ENCODE assay signal across 1 cellular context in genomic region chr19:58304255-58304654, GRCh38.
TF ChIP-seq lines count a peak whose summit lies in the region.

No MANE protein-coding gene starts in this region.

TF ChIP-seq in IMR-90, 13 proteins besides CTCF, POLR2A, EP300 and RAD21:
- no peak for TF ChIP-seq ELK1 (IDR thresholded peaks at IDR 0.05; ENCODE audit: borderline replicate concordance, low read depth, low read length)
- TF ChIP-seq CEBPB (IDR thresholded peaks at IDR 0.05; ENCODE audit: low read depth, low read length) = no peak
- no peak for TF ChIP-seq NFE2L2 (IDR thresholded peaks at IDR 0.05; ENCODE audit: low read depth, low read length)
- TF ChIP-seq FOS (IDR thresholded peaks at IDR 0.05; ENCODE audit: low read depth, low read length) = no peak
- TF ChIP-seq SMC3 (IDR thresholded peaks at IDR 0.05; ENCODE audit: low read depth, low read length) = no peak
- TF ChIP-seq CHD1 (IDR thresholded peaks at IDR 0.05; ENCODE audit: low read depth, low read length) = no peak
- no peak for TF ChIP-seq RCOR1 (IDR thresholded peaks at IDR 0.05; ENCODE audit: insufficient replicate concordance, low read length)
- TF ChIP-seq BHLHE40 (IDR thresholded peaks at IDR 0.05; ENCODE audit: low read depth, low read length) = no peak
- no peak for TF ChIP-seq MAFK (IDR thresholded peaks at IDR 0.05; ENCODE audit: low read depth, low read length)
- TF ChIP-seq MXI1 (IDR thresholded peaks at IDR 0.05; ENCODE audit: borderline replicate concordance, low read depth, low read length) = no peak
